18 cellular contexts compared by ENCODE assay signal in the genomic region with DNA sequence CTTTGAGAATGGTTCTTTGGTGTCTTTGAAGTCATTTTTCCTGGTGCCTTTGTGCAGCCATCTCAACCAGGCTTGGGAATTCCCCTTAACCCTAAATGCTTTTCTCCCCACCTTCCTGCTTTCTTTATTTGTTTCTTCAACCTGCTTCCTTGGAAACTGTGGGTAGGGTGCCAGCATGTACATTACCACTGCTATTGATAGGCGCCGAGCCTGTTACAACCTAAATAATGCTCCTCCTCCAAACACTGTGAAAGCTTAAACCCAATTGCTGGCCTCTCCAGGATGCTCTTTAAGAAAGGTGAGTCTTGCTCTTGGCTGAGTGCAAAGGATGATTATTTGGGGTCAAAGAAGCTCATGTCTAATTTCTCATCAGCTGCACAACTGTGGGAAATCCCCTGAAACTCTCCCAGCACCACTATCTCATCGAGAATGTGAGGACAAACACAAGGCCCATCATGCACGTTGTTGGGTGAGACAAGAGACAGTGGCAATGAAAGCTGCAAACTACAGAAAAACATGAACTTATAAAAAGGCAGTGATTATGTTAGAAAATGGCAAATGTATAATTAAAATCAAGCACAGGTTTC.
DNase-seq lines count a peak whose midpoint lies in the region; ATAC-seq and TF ChIP-seq lines count a peak whose summit lies in the region.
"Had no signal": no experiment of that assay in that cellular context is flagged by ENCODE, and none has a peak within 500 bp of the region (broad histone marks: within the 10 kb centered on the region; RNA-seq: fewer than 3 reads in every experiment).

No MANE protein-coding gene starts in this region.

- H3K4me3 ChIP-seq in urinary bladder (ENCODE audit: low read depth, low read length) = no peak overlapping the region
- H3K4me3 ChIP-seq: pancreas, sigmoid colon, uterus had no signal

- no peak for TF ChIP-seq CTCF in foreskin keratinocyte (conservative IDR thresholded peaks at IDR 0.05)

- ATAC-seq in GM18502 (IDR thresholded peaks at IDR 0.05; ENCODE audit: poor library complexity, unreplicated experiment) (peak; percentile 59), HG03520 (IDR thresholded peaks at IDR 0.05; ENCODE audit: unreplicated experiment) (peak; percentile 54), foreskin keratinocyte (peak; percentile 81)

- H3K27ac ChIP-seq in foreskin keratinocyte (peak overlapping the region; percentile 81), urinary bladder (ENCODE audit: low read depth) (peak overlapping the region; percentile 24)
- H3K27ac ChIP-seq: HL-60, pancreas, sigmoid colon, uterus had no signal

- DNase-seq in foreskin keratinocyte = peak; percentile 36 to 54
- no peak for DNase-seq in stimulated activated CD4-positive, alpha-beta T cell treated with anti-CD3 and anti-CD28 coated beads, Interleukin-4, amount 100 ng/mL, for 1 hour
- DNase-seq in OCI-M1 (lab: John Stamatoyannopoulos, UW) = no peak
- no peak for DNase-seq in NCI-H187 treated with DMSO at 0.1 percent for 48 hours (lab: John Stamatoyannopoulos, UW)
- DNase-seq: activated B cell treated with CpG ODN at 0.5 μM for 24 hours; activated CD8-positive, alpha-beta memory T cell treated with anti-CD3 and anti-CD28 coated beads for 24 hours; EL; H7; NCI-H1092 treated with DMSO at 0.1 percent for 48 hours; NCI-H524 treated with DMSO at 0.1 percent for 48 hours; pancreas; SHP77 treated with DMSO at 0.1 percent for 48 hours; sigmoid colon; uterus had no signal

- no peaks in the 10 kb centered on the region for H3K27me3 ChIP-seq in foreskin keratinocyte
- H3K27me3 ChIP-seq: pancreas, sigmoid colon, uterus had no signal

- 71% methylated on average over 4 of the region's 4 CpGs for WGBS in urinary bladder

- H3K4me1 ChIP-seq in foreskin keratinocyte = peaks cover 6% of the 10 kb centered on the region
- no peaks in the 10 kb centered on the region for H3K4me1 ChIP-seq in urinary bladder (ENCODE audit: insufficient read depth)
- H3K4me1 ChIP-seq: sigmoid colon, uterus had no signal

- H3K36me3 ChIP-seq in urinary bladder (ENCODE audit: insufficient read depth) = no peaks in the 10 kb centered on the region
- H3K36me3 ChIP-seq: pancreas, sigmoid colon, uterus had no signal

Comparison
In these comparisons a context has a peak if more than half of its experiments do, and no peak if none do; other contexts are left out.
1. DNase-seq: peak in foreskin keratinocyte (2 of 2); none in stimulated activated CD4-positive, alpha-beta T cell treated with anti-CD3 and anti-CD28 coated beads, Interleukin-4, amount 100 ng/mL, for 1 hour (single experiment), OCI-M1 (single experiment) and NCI-H187 treated with DMSO at 0.1 percent for 48 hours (single experiment).
2. Peak in every context shown above with its lines, with median percentiles within 50 percentile points of each other: ATAC-seq.